Comparison of ENCODE assay signal across 8 cellular contexts in the genomic region with DNA sequence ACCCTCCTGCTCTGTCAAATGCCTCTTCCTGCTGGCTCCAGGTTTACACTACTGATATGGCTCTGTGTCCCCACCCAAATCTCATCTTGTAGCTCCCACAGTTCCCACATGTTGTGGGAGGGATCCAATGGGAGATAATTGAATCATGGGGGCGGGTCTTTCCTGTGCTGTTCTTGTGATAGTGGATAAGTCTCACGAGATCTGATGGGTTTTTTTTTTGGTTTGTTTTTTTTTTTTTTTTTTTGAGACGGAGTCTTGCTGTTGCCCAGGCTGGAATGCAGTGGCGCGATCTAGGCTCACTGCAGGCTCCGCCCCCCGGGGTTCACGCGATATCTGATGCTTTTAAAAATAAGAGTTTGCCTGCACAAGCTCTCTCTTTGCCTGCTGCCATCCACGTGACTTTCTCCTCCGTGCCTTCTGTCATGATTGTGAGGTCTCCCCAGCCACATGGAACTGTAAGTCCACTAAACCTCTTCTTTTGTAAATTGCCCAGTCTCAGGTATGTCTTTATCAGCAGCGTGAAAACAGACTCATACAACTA. TPM values are rescaled to one million over a fixed set of nuclear protein-coding genes. Genes with fewer than 3 reads are reported as not detected.
A peak's percentile ranks its signal among the peaks of the same experiment; 100 is the strongest.
DNase-seq lines count a peak whose midpoint lies in the region; ATAC-seq, FAIRE-seq and TF ChIP-seq lines count a peak whose summit lies in the region.
"Not testable (repeated sequence)": the region's sequence is repeated elsewhere in the genome, so short reads cannot be mapped to it uniquely, and the experiment has no call there.

No MANE protein-coding gene starts in this region.

- H3K79me2 ChIP-seq in K562 (ENCODE audit: control insufficient read depth, insufficient read depth, low read length): peaks cover 81% of the 10 kb centered on the region

- in situ Hi-C loops in K562 (cut with MboI): not testable (repeated sequence)

- not testable (repeated sequence) for TF ChIP-seq CTCF in HEK293 (tag by site-specific recombination; IDR thresholded peaks at IDR 0.05); Peyer's patch (IDR thresholded peaks at IDR 0.05); K562 (IDR thresholded peaks at IDR 0.05 in 2 of 3, conservative IDR thresholded peaks at IDR 0.05 in 1 of 3; ENCODE audit: insufficient read depth in 2 of 3, low read depth in 1 of 3, low read length in 3 of 3); cardiac muscle cell (IDR thresholded peaks at IDR 0.05; ENCODE audit: low read depth, low read length); mesothelial cell of epicardium (IDR thresholded peaks at IDR 0.05; ENCODE audit: unreplicated experiment); prostate gland (IDR thresholded peaks at IDR 0.05); type B pancreatic cell (conservative IDR thresholded peaks at IDR 0.05)

- not testable (repeated sequence) for H3K4me1 ChIP-seq in CD8-positive, alpha-beta memory T cell (ENCODE audit: insufficient read depth, low read length); HEK293 (ENCODE audit: control insufficient read depth, insufficient read depth, low read length)
- H3K4me1 ChIP-seq in Peyer's patch: peaks cover 0 to 17% (median 0%) of the 10 kb centered on the region in 4 donors
- peaks cover 29 to 50% of the 10 kb centered on the region in 2 experiments; a peak in 4 of 5 replicates for H3K4me1 ChIP-seq in K562 (replicated peaks in 1 of 2; ENCODE audit: control insufficient read depth in 2 of 2, insufficient read depth in 2 of 2, low read length in 2 of 2)
- peaks cover 23% of the 10 kb centered on the region for H3K4me1 ChIP-seq in cardiac muscle cell (ENCODE audit: low read depth)
- peaks cover 41% of the 10 kb centered on the region for H3K4me1 ChIP-seq in prostate gland (replicated peaks)

- not testable (repeated sequence) for H3K27me3 ChIP-seq in CD8-positive, alpha-beta memory T cell (ENCODE audit: insufficient read depth, low read length, poor library complexity, severe bottlenecking); Peyer's patch; K562 (ENCODE audit: control insufficient read depth in 2 of 2, insufficient read depth in 2 of 2, low read length in 2 of 2); cardiac muscle cell; prostate gland (replicated peaks; ENCODE audit: insufficient read depth)

- peak overlapping the region; percentile 44; the same call in 1 of the 2 replicates for H2AFZ ChIP-seq in K562 (ENCODE audit: low read depth, low read length)

- WGBS in K562 (ENCODE audit: insufficient coverage, low coverage, missing lambda C conversion rate): 2% methylated on average over 10 of the region's 12 CpGs
- WGBS in prostate gland: 77% methylated on average over 11 of the region's 12 CpGs

- H3K27me3 Mint-ChIP-seq in CD8-positive, alpha-beta memory T cell; mesothelial cell of epicardium (ENCODE audit: low read depth); type B pancreatic cell: not testable (repeated sequence)

- not testable (repeated sequence) for H3K9me3 ChIP-seq in CD8-positive, alpha-beta memory T cell (ENCODE audit: low read length); HEK293 (ENCODE audit: control insufficient read depth, insufficient read depth, low read depth, low read length); Peyer's patch; K562 (replicated peaks; ENCODE audit: control insufficient read depth, insufficient read depth, low read depth, low read length); cardiac muscle cell (ENCODE audit: low read depth); prostate gland

- H3K9ac ChIP-seq in K562 (ENCODE audit: insufficient read depth in 1 of 2, low read depth in 2 of 2, low read length in 2 of 2): peak overlapping the region in 1 of 2 experiments; percentile 80; a peak in 2 of 4 replicates

- H3K9me1 ChIP-seq in K562 (ENCODE audit: control insufficient read depth, insufficient read depth, low read length): not testable (repeated sequence)

- not testable (repeated sequence) for H3K36me3 ChIP-seq in CD8-positive, alpha-beta memory T cell (ENCODE audit: insufficient read depth, low read length); HEK293 (ENCODE audit: control insufficient read depth in 2 of 2, insufficient read depth in 1 of 2, low read length in 2 of 2); Peyer's patch; cardiac muscle cell; prostate gland
- H3K36me3 ChIP-seq in K562 (ENCODE audit: control insufficient read depth, insufficient read depth, low read length): peaks cover 25% of the 10 kb centered on the region

- H3K36me3 Mint-ChIP-seq in CD8-positive, alpha-beta memory T cell; mesothelial cell of epicardium; type B pancreatic cell: not testable (repeated sequence)

- TF ChIP-seq RAD21 in K562 (CRISPR knock-in tag; conservative IDR thresholded peaks at IDR 0.05 in 1 of 2, IDR thresholded peaks at IDR 0.05 in 1 of 2): not testable (repeated sequence)

- H4K20me1 ChIP-seq in K562 (replicated peaks; ENCODE audit: control insufficient read depth, insufficient read depth, low read length): not testable (repeated sequence)

- not testable (repeated sequence) for BruUV-seq in K562 (replicated peaks; lab: Mats Ljungman, UMichigan)

- CTCF ChIA-PET in CD8-positive, alpha-beta memory T cell (lab: Charles Lee); HEK293 (lab: Yijun Ruan, JAX); K562 (lab: Yijun Ruan, JAX; ENCODE audit: low intra/inter-chr PET ratio): not testable (repeated sequence)

- not testable (repeated sequence) for DNase-seq in CD8-positive, alpha-beta memory T cell; Peyer's patch; cardiac muscle cell (ENCODE audit: low read depth in 1 of 2, low spot score in 1 of 2); mesothelial cell of epicardium (ENCODE audit: low spot score in 2 of 2, unreplicated experiment in 2 of 2); prostate gland (ENCODE audit: low spot score); type B pancreatic cell (ENCODE audit: extremely low spot score, unreplicated experiment)
- peak in 2 of 4 experiments; percentile 28 to 89 for DNase-seq in K562 (ENCODE audit: extremely low read depth in 1 of 4, low spot score in 3 of 4)

- not testable (repeated sequence) for H3K4me3 ChIP-seq in CD8-positive, alpha-beta memory T cell (ENCODE audit: low read length); HEK293 (ENCODE audit: low read depth, low read length); Peyer's patch; cardiac muscle cell; prostate gland
- peak overlapping the region; percentile 27 for H3K4me3 ChIP-seq in K562

- peak; percentile 64 for ATAC-seq in K562

- FAIRE-seq in K562 (lab: Jason Lieb, UNC): peak; percentile 78

- H3K27ac Mint-ChIP-seq in CD8-positive, alpha-beta memory T cell: not testable (repeated sequence)
- H3K27ac Mint-ChIP-seq in mesothelial cell of epicardium: peak overlapping the region; percentile 15
- peak overlapping the region; percentile 54 for H3K27ac Mint-ChIP-seq in type B pancreatic cell

- peak overlapping the region; percentile 77 for H3K4me2 ChIP-seq in K562 (ENCODE audit: insufficient read depth, low read length)

- intact Hi-C loops in K562 (cut with micrococcal nuclease): loop anchor here (1.0 to 10.0 kb wide), 4 partner anchors 13 to 201 kb away; no protein-coding TSS in a partner anchor
- intact Hi-C loops in prostate gland (cut with DNase I): not testable (repeated sequence)

- TF ChIP-seq EP300 in K562 (IDR thresholded peaks at IDR 0.05; ENCODE audit: low read length): peak; percentile 60; the same call in 1 of the 2 replicates

- not testable (repeated sequence) for H3K9me3 Mint-ChIP-seq in CD8-positive, alpha-beta memory T cell; mesothelial cell of epicardium; type B pancreatic cell

- peak overlapping the region; percentile 32 for H3K27ac ChIP-seq in CD8-positive, alpha-beta memory T cell (ENCODE audit: low read depth, low read length)
- not testable (repeated sequence) for H3K27ac ChIP-seq in HEK293 (ENCODE audit: extremely low read depth, low read depth, low read length)
- H3K27ac ChIP-seq in Peyer's patch (peak overlapping the region in 3 of 4 donors; percentile 43 to 60 (median 49)), K562 (ENCODE audit: extremely low read depth, low read depth, low read length) (peak overlapping the region; percentile 93), cardiac muscle cell (peak overlapping the region; percentile 75), prostate gland (peak overlapping the region; percentile 89 to 94)

- H3K4me1 Mint-ChIP-seq in CD8-positive, alpha-beta memory T cell: peaks cover 8 to 10% (median 8%) of the 10 kb centered on the region in 3 donors
- H3K4me1 Mint-ChIP-seq in mesothelial cell of epicardium (peaks cover 34% of the 10 kb centered on the region), type B pancreatic cell (ENCODE audit: unreplicated experiment) (peaks cover 42% of the 10 kb centered on the region)

- POLR2A ChIA-PET in CD8-positive, alpha-beta memory T cell (lab: Charles Lee): not testable (repeated sequence)
- POLR2A ChIA-PET in HEK293 (lab: Yijun Ruan, JAX) (interaction anchor here (0.7 to 1.4 kb wide), 2 partner anchors 27 to 439 kb away, joined by 4 to 8 read pairs; no protein-coding TSS in a partner anchor), K562 (lab: Yijun Ruan, JAX) (interaction anchor here (0.6 to 1.5 kb wide), 12 partner anchors 9 to 151 kb away, joined by 3 to 6 read pairs (median 3); no protein-coding TSS in a partner anchor)

- not testable (repeated sequence) for H3K4me3 Mint-ChIP-seq in CD8-positive, alpha-beta memory T cell; mesothelial cell of epicardium; type B pancreatic cell

- TF ChIP-seq POLR2A in Peyer's patch (IDR thresholded peaks at IDR 0.05); prostate gland (IDR thresholded peaks at IDR 0.05): not testable (repeated sequence)
- TF ChIP-seq POLR2A in K562 (conservative IDR thresholded peaks at IDR 0.05): peak; percentile 55

RNA-seq across cellular contexts. Expression of gene ABCC4, which starts 27.6 kb away (rescaled TPM):
- 10 to 100 TPM; 11.2 to 12.5 TPM for total RNA-seq in CD8-positive, alpha-beta memory T cell
- polyA plus RNA-seq in CD8-positive, alpha-beta memory T cell: 3.0 TPM
- total RNA-seq in Peyer's patch: 10 to 100 TPM in 3 of 4 donors, 1 to 10 TPM in 1; 7.2 to 81.7 (median 13.7) TPM
- total RNA-seq in K562 (2011; cell fraction: chromatin; rRNA removed; ENCODE audit: low replicate concordance): 171 and 231 TPM in 2 replicates
- total RNA-seq in K562 (2011; cell fraction: nucleolus; rRNA removed): 78.9 and 97.5 TPM in 2 replicates
- total RNA-seq in K562 (2011; cell fraction: nucleoplasm; rRNA removed): 124 and 134 TPM in 2 replicates
- 21.7 and 25.7 TPM in 2 replicates for total RNA-seq in K562 (2014; rRNA removed)
- 37.2 and 42.3 TPM in 2 replicates for total RNA-seq in K562 (2014; rRNA removed; fragmentation: Illumina TruSeq; extraction: Trizol)
- 22.8 and 25.4 TPM in 2 replicates for total RNA-seq in K562 (2015; rRNA removed; fragmentation: Illumina TruSeq; extraction: Trizol)
- 35.8 and 37.3 TPM in 2 replicates for total RNA-seq in K562 (2021)
- polyA plus RNA-seq in K562 (2011; rRNA removed): 34.4 and 46.1 TPM in 2 replicates
- 14.7 and 26.7 TPM in 2 replicates for polyA plus RNA-seq in K562 (2011; cell fraction: cytosol; rRNA removed)
- 20.7 and 26.2 TPM in 2 replicates for polyA plus RNA-seq in K562 (2011; cell fraction: nucleus; rRNA removed)
- 16.4 and 18.6 TPM in 2 replicates for polyA plus RNA-seq in K562 (2012)
- polyA plus RNA-seq in K562 (2014; fragmentation: Illumina TruSeq; extraction: Trizol): 24.3 and 26.9 TPM in 2 replicates
- 10 to 100 TPM in 1 of 2 experiments, 1 to 10 TPM in 1; 9.4 to 10.5 TPM for polyA plus RNA-seq in K562 (2014; fragmentation: Nextera tagmentation; extraction: Ambion mirVana)
- polyA plus RNA-seq in K562 (2014; rRNA removed): 16.7 and 19.5 TPM in 2 replicates
- polyA minus RNA-seq in K562 (2011; rRNA and poly(A)+ RNA removed): 125 and 134 TPM in 2 replicates
- polyA minus RNA-seq in K562 (2011; cell fraction: cytosol; rRNA and poly(A)+ RNA removed): 43.1 and 44.1 TPM in 2 replicates
- 48.1 and 77.4 TPM in 2 replicates for polyA minus RNA-seq in K562 (2011; cell fraction: nucleus; rRNA and poly(A)+ RNA removed)
- 2.0 and 5.0 TPM in 2 replicates for total RNA-seq in cardiac muscle cell
- polyA plus RNA-seq in cardiac muscle cell: 1.6 and 2.4 TPM in 2 replicates
- 6.9 to 7.7 TPM (median 7.4 TPM) in 3 replicates for total RNA-seq in mesothelial cell of epicardium
- total RNA-seq in prostate gland: 10 to 100 TPM; 33.3 to 48.4 TPM
- total RNA-seq in type B pancreatic cell (ENCODE audit: low replicate concordance): 12.2 and 21.7 TPM in 2 replicates
